Comparison of ENCODE assay signal across 13 cellular contexts in the genomic region with DNA sequence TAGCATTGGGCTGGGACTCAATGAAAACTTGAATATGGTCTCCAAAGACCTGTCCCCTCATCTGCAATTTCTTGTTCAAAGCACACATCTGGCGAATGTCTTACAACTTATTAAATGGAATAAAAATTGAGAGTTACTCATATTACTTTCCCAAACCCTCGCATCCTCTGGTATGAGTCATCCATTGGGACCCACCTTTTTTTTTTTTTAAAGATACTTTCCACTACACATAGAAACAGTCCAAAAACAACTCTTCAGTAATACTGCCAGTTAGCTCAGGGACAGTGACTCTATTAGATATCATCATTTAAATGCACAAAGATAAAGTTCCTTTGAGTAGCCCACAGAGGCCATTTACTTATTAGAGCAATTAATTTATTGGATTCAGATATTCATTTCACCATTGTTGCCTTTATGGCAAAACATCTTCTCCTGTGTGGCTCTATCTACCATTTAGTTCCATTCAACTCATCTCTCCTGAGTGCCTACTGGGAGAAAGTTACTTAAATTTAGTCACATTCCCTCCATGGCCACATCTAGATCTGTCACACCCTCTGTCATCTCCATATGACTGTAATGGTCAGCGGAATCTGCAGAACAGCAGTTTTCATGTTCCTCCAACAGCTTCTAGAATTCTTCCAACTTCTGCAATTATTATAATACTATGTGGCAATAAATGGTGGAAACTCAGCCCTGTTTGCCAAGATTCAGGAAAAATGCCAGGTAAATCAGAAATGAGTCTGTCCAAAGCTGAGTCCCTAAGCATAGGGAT.
DNase-seq lines count a peak whose midpoint lies in the region; ATAC-seq, FAIRE-seq and TF ChIP-seq lines count a peak whose summit lies in the region.
"Had no signal": no experiment of that assay in that cellular context is flagged by ENCODE, and none has a peak within 500 bp of the region (broad histone marks: within the 10 kb centered on the region; RNA-seq: fewer than 3 reads in every experiment).

No MANE protein-coding gene starts in this region.

- H3K27ac Mint-ChIP-seq in CD8-positive, alpha-beta memory T cell, result peak overlapping the region in 5 of 8 donors; percentile 32 to 49 (median 42)

- in situ Hi-C loops in GM12878 (cut with MboI), result no loop called here

- H3K4me1 ChIP-seq in CD8-positive, alpha-beta memory T cell (ENCODE audit: insufficient read depth, low read length), result peaks cover 42% of the 10 kb centered on the region
- H3K4me1 ChIP-seq in GM12878 (ENCODE audit: control insufficient read depth, insufficient read depth, low read length), result no peaks in the 10 kb centered on the region; the same call in 1 of the 2 replicates
- no peaks in the 10 kb centered on the region for H3K4me1 ChIP-seq in left lung

- no peak for TF ChIP-seq RAD21 in GM12878 (IDR thresholded peaks at IDR 0.05; ENCODE audit: insufficient read depth, low read depth, low read length)

- H2AFZ ChIP-seq in GM12878 (ENCODE audit: control insufficient read depth, low read depth, low read length), result no peak overlapping the region

- no peak overlapping the region for H3K4me2 ChIP-seq in GM12878 (ENCODE audit: control insufficient read depth, insufficient read depth)

- no peak for TF ChIP-seq EP300 in GM12878 (IDR thresholded peaks at IDR 0.05; ENCODE audit: borderline replicate concordance in 1 of 2, control insufficient read depth in 1 of 2, low read depth in 2 of 2, low read length in 2 of 2)

- no TSS peak for BruUV-seq in GM12878 (replicated peaks; lab: Mats Ljungman, UMichigan)

- peak overlapping the region in 1 of 7 donors; percentile 21 for H3K4me3 Mint-ChIP-seq in CD8-positive, alpha-beta memory T cell

- no peaks in the 10 kb centered on the region for H3K79me2 ChIP-seq in GM12878 (ENCODE audit: control insufficient read depth, insufficient read depth, low read length)

- H3K27ac ChIP-seq in CD8-positive, alpha-beta memory T cell (ENCODE audit: low read depth, low read length), result no peak overlapping the region
- H3K27ac ChIP-seq in GM12878 (ENCODE audit: control insufficient read depth, insufficient read depth) (no peak overlapping the region), left lung (no peak overlapping the region)
- H3K27ac ChIP-seq: neutrophil had no signal

- SMC1A ChIA-PET in GM12878 (lab: Charles Lee; ENCODE audit: uncharacterized antibody, unreplicated experiment), result interaction anchor here (0.9 kb wide), 1 partner anchor 8 kb away, joined by 4 read pairs; no protein-coding TSS in a partner anchor

- peaks cover 12 to 32% (median 17%) of the 10 kb centered on the region in 3 donors for H3K36me3 Mint-ChIP-seq in CD8-positive, alpha-beta memory T cell

- no peak overlapping the region for H3K9ac ChIP-seq in GM12878 (ENCODE audit: control insufficient read depth, insufficient read depth, low read length)

- no peaks in the 10 kb centered on the region for H3K27me3 Mint-ChIP-seq in CD8-positive, alpha-beta memory T cell

- intact Hi-C loops in GM12878 (cut with micrococcal nuclease; ENCODE audit: unreplicated experiment), result no loop called here
- intact Hi-C loops in left lung (cut with DNase I), result no loop called here

- CTCF ChIA-PET in CD8-positive, alpha-beta memory T cell (lab: Charles Lee), result no interaction called here
- CTCF ChIA-PET in GM12878 (lab: Yijun Ruan, JAX), result interaction anchor here (1.0 kb wide), 1 partner anchor 14 kb away, joined by 4 read pairs; no protein-coding TSS in a partner anchor

- no peaks in the 10 kb centered on the region for H3K27me3 ChIP-seq in CD8-positive, alpha-beta memory T cell (ENCODE audit: insufficient read depth, low read length, poor library complexity, severe bottlenecking)
- H3K27me3 ChIP-seq in GM12878 (replicated peaks in 1 of 2; ENCODE audit: control insufficient read depth in 2 of 2, insufficient read depth in 2 of 2, low read length in 1 of 2) (no peaks in the 10 kb centered on the region), left lung (no peaks in the 10 kb centered on the region)
- H3K27me3 ChIP-seq: neutrophil had no signal

- no peak overlapping the region for H3K4me3 ChIP-seq in CD8-positive, alpha-beta memory T cell (ENCODE audit: low read length)
- H3K4me3 ChIP-seq in GM12878, result no peak overlapping the region
- H3K4me3 ChIP-seq in left lung, result no peak overlapping the region

- DNase-seq in CD8-positive, alpha-beta memory T cell, result no peak
- DNase-seq in HS-27A (ENCODE audit: low read depth) (peak; percentile 19), GM12878 (ENCODE audit: low read depth, low spot score) (no peak), left lung (no peak), NCI-H526 (lab: John Stamatoyannopoulos, UW) (no peak), NCI-H2171 (lab: John Stamatoyannopoulos, UW) (no peak), SW480 (ENCODE audit: low spot score) (no peak)
- DNase-seq: amniotic stem cell, DMS153, islet precursor cell, NCI-H510A, SIG-M5 had no signal

- H3K9me3 Mint-ChIP-seq in CD8-positive, alpha-beta memory T cell, result no peaks in the 10 kb centered on the region

- POLR2A ChIA-PET in CD8-positive, alpha-beta memory T cell (lab: Charles Lee), result no interaction called here
- POLR2A ChIA-PET in GM12878 (lab: Charles Lee), result no interaction called here

- no peaks in the 10 kb centered on the region for H4K20me1 ChIP-seq in GM12878 (ENCODE audit: control insufficient read depth, insufficient read depth)

- no peak for TF ChIP-seq POLR2A in GM12878 (IDR thresholded peaks at IDR 0.05; ENCODE audit: low read depth, low read length)

- no peaks in the 10 kb centered on the region for H3K36me3 ChIP-seq in CD8-positive, alpha-beta memory T cell (ENCODE audit: insufficient read depth, low read length)
- no peaks in the 10 kb centered on the region; a peak in 2 of 4 replicates for H3K36me3 ChIP-seq in GM12878 (ENCODE audit: control insufficient read depth in 2 of 2, insufficient read depth in 2 of 2, low read length in 1 of 2)
- no peaks in the 10 kb centered on the region for H3K36me3 ChIP-seq in left lung
- H3K36me3 ChIP-seq: neutrophil had no signal

- peaks cover 60 to 82% (median 67%) of the 10 kb centered on the region in 3 donors for H3K4me1 Mint-ChIP-seq in CD8-positive, alpha-beta memory T cell

- ATAC-seq in GM12878 (no peak), left lung (peak; percentile 42)

- FAIRE-seq in GM12878 (lab: Jason Lieb, UNC), result no peak

- 54% methylated on average over 3 of the region's 3 CpGs for WGBS in GM12878 (ENCODE audit: insufficient coverage, insufficient replicate concordance, low lambda C conversion rate, missing lambda C conversion rate)

- no peak for TF ChIP-seq CTCF in GM12878 (IDR thresholded peaks at IDR 0.05 in 2 of 3, conservative IDR thresholded peaks at IDR 0.05 in 1 of 3; ENCODE audit: control insufficient read depth in 2 of 3, extremely low read depth in 1 of 3, insufficient read depth in 1 of 3, low read depth in 3 of 3, low read length in 3 of 3)
- TF ChIP-seq CTCF in left lung (IDR thresholded peaks at IDR 0.05), result no peak

- RAD21 ChIA-PET in GM12878 (lab: Charles Lee; ENCODE audit: unreplicated experiment), result no interaction called here

- no peaks in the 10 kb centered on the region for H3K9me3 ChIP-seq in CD8-positive, alpha-beta memory T cell (ENCODE audit: low read length)
- H3K9me3 ChIP-seq in GM12878 (replicated peaks; ENCODE audit: control insufficient read depth, insufficient read depth, low read length) (no peaks in the 10 kb centered on the region), left lung (no peaks in the 10 kb centered on the region)
- H3K9me3 ChIP-seq: neutrophil had no signal

TF ChIP-seq in GM12878, 131 proteins besides CTCF, POLR2A, EP300 and RAD21:
- TF ChIP-seq JUNB (IDR thresholded peaks at IDR 0.05) (0 out of 2 replicates have a peak, but pooled peaks have one; percentile 7), IKZF2 (IDR thresholded peaks at IDR 0.05) (no peak)
